2 cellular contexts compared by ENCODE assay signal in the genomic region with DNA sequence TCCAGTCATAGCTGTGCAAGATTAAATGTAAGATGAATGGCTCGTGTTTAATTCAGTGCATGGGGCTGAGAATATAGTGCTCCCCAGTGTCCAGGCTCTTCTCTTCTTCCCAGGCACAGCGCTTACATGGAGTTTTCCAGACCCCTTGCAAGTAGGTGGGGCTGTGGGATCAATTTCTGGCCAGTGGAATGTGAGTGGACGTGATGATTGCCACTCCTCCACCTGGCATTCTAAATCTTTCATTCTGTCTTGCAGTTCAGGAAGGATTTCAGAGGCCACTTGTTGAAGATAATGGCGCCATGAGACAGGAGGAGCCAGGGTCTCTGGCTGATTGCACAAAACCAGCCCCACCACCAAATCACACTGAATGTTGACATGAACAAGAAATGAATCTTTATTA.
TF ChIP-seq lines count a peak whose summit lies in the region.

No MANE protein-coding gene starts in this region.

TF ChIP-seq in HepG2, 621 proteins besides CTCF, POLR2A, EP300 and RAD21:
- TF ChIP-seq ZNF224 (CRISPR knock-in tag; IDR thresholded peaks at IDR 0.05), result no peak
- no peak for TF ChIP-seq ZKSCAN8 (CRISPR knock-in tag; IDR thresholded peaks at IDR 0.05; ENCODE audit: borderline replicate concordance)
- TF ChIP-seq STAG1 (CRISPR knock-in tag; IDR thresholded peaks at IDR 0.05), result peak; percentile 58
- TF ChIP-seq SMC3 (IDR thresholded peaks at IDR 0.05; ENCODE audit: low read length), result peak; percentile 17; the same call in 1 of the 2 replicates

TF ChIP-seq in H1, 55 proteins besides CTCF, POLR2A, EP300 and RAD21:
- no peak for TF ChIP-seq RBBP5 (IDR thresholded peaks at IDR 0.05; ENCODE audit: borderline replicate concordance, low read depth, low read length)
- no peak for TF ChIP-seq SP1 (IDR thresholded peaks at IDR 0.05; ENCODE audit: low read depth, low read length)
- TF ChIP-seq, protein P1, sequence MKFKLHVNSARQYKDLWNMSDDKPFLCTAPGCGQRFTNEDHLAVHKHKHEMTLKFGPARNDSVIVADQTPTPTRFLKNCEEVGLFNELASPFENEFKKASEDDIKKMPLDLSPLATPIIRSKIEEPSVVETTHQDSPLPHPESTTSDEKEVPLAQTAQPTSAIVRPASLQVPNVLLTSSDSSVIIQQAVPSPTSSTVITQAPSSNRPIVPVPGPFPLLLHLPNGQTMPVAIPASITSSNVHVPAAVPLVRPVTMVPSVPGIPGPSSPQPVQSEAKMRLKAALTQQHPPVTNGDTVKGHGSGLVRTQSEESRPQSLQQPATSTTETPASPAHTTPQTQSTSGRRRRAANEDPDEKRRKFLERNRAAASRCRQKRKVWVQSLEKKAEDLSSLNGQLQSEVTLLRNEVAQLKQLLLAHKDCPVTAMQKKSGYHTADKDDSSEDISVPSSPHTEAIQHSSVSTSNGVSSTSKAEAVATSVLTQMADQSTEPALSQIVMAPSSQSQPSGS (IDR thresholded peaks at IDR 0.05; ENCODE audit: low read length), result no peak
- TF ChIP-seq SUZ12 (IDR thresholded peaks at IDR 0.05; ENCODE audit: low read length), result no peak
- no peak for TF ChIP-seq JUN (IDR thresholded peaks at IDR 0.05; ENCODE audit: low read depth, low read length)
- TF ChIP-seq, protein P2, sequence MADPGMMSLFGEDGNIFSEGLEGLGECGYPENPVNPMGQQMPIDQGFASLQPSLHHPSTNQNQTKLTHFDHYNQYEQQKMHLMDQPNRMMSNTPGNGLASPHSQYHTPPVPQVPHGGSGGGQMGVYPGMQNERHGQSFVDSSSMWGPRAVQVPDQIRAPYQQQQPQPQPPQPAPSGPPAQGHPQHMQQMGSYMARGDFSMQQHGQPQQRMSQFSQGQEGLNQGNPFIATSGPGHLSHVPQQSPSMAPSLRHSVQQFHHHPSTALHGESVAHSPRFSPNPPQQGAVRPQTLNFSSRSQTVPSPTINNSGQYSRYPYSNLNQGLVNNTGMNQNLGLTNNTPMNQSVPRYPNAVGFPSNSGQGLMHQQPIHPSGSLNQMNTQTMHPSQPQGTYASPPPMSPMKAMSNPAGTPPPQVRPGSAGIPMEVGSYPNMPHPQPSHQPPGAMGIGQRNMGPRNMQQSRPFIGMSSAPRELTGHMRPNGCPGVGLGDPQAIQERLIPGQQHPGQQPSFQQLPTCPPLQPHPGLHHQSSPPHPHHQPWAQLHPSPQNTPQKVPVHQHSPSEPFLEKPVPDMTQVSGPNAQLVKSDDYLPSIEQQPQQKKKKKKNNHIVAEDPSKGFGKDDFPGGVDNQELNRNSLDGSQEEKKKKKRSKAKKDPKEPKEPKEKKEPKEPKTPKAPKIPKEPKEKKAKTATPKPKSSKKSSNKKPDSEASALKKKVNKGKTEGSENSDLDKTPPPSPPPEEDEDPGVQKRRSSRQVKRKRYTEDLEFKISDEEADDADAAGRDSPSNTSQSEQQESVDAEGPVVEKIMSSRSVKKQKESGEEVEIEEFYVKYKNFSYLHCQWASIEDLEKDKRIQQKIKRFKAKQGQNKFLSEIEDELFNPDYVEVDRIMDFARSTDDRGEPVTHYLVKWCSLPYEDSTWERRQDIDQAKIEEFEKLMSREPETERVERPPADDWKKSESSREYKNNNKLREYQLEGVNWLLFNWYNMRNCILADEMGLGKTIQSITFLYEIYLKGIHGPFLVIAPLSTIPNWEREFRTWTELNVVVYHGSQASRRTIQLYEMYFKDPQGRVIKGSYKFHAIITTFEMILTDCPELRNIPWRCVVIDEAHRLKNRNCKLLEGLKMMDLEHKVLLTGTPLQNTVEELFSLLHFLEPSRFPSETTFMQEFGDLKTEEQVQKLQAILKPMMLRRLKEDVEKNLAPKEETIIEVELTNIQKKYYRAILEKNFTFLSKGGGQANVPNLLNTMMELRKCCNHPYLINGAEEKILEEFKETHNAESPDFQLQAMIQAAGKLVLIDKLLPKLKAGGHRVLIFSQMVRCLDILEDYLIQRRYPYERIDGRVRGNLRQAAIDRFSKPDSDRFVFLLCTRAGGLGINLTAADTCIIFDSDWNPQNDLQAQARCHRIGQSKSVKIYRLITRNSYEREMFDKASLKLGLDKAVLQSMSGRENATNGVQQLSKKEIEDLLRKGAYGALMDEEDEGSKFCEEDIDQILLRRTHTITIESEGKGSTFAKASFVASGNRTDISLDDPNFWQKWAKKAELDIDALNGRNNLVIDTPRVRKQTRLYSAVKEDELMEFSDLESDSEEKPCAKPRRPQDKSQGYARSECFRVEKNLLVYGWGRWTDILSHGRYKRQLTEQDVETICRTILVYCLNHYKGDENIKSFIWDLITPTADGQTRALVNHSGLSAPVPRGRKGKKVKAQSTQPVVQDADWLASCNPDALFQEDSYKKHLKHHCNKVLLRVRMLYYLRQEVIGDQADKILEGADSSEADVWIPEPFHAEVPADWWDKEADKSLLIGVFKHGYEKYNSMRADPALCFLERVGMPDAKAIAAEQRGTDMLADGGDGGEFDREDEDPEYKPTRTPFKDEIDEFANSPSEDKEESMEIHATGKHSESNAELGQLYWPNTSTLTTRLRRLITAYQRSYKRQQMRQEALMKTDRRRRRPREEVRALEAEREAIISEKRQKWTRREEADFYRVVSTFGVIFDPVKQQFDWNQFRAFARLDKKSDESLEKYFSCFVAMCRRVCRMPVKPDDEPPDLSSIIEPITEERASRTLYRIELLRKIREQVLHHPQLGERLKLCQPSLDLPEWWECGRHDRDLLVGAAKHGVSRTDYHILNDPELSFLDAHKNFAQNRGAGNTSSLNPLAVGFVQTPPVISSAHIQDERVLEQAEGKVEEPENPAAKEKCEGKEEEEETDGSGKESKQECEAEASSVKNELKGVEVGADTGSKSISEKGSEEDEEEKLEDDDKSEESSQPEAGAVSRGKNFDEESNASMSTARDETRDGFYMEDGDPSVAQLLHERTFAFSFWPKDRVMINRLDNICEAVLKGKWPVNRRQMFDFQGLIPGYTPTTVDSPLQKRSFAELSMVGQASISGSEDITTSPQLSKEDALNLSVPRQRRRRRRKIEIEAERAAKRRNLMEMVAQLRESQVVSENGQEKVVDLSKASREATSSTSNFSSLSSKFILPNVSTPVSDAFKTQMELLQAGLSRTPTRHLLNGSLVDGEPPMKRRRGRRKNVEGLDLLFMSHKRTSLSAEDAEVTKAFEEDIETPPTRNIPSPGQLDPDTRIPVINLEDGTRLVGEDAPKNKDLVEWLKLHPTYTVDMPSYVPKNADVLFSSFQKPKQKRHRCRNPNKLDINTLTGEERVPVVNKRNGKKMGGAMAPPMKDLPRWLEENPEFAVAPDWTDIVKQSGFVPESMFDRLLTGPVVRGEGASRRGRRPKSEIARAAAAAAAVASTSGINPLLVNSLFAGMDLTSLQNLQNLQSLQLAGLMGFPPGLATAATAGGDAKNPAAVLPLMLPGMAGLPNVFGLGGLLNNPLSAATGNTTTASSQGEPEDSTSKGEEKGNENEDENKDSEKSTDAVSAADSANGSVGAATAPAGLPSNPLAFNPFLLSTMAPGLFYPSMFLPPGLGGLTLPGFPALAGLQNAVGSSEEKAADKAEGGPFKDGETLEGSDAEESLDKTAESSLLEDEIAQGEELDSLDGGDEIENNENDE (IDR thresholded peaks at IDR 0.05; ENCODE audit: insufficient replicate concordance, low read length), result no peak
- TF ChIP-seq HDAC6 (IDR thresholded peaks at IDR 0.05; ENCODE audit: low read depth, low read length), result no peak
- TF ChIP-seq CHD1 (IDR thresholded peaks at IDR 0.05; ENCODE audit: low read depth, low read length), result no peak
- no peak for TF ChIP-seq GTF2F1 (IDR thresholded peaks at IDR 0.05; ENCODE audit: borderline replicate concordance, low read depth, low read length)
- TF ChIP-seq ASH2L (IDR thresholded peaks at IDR 0.05; ENCODE audit: low read length), result no peak
- no peak for TF ChIP-seq CBX5 (IDR thresholded peaks at IDR 0.05; ENCODE audit: low read depth, low read length)
- no peak for TF ChIP-seq ZNF274 (IDR thresholded peaks at IDR 0.05; ENCODE audit: borderline replicate concordance, extremely low read depth, low read length)
- TF ChIP-seq, protein P3, sequence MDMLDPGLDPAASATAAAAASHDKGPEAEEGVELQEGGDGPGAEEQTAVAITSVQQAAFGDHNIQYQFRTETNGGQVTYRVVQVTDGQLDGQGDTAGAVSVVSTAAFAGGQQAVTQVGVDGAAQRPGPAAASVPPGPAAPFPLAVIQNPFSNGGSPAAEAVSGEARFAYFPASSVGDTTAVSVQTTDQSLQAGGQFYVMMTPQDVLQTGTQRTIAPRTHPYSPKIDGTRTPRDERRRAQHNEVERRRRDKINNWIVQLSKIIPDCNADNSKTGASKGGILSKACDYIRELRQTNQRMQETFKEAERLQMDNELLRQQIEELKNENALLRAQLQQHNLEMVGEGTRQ (IDR thresholded peaks at IDR 0.05; ENCODE audit: low read length), result no peak
